ENCODE assay signal across 23 cellular contexts in the genomic region with DNA sequence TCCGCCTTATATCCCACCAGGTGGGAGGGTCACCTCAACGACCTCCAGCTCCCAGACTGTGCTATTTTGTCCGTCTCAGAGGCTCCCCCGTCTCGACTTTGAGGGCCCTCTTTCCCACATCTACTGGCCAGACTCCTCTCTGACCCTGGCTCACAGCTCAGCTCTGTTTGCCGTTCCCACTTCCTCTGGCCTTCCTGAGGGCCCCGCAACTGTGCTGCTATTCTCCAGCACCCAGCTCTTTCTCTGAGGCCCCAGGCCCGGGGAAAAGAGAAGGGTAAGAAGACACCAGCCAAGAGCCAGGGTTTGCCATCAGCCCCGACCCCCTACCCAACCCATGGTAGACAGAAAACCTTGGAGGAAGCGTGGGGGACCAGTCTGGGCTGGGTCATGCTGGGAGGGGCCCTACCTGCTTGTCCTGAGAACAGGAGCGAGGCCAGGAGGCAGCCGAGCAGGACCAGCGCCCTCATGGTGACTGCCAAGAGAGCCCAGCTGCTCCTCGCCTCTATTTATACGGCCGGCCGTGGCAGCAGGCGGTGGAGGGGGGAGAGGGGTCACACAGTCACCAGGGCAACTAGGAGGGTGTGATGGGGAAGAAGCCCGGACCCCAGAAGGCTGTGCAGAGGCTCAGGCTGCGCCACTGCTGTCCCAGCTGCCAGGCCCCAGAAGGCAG. TPM values are rescaled to one million over a fixed set of nuclear protein-coding genes. Genes with fewer than 3 reads are reported as not detected.
A peak's percentile ranks its signal among the peaks of the same experiment; 100 is the strongest.
DNase-seq lines count a peak whose midpoint lies in the region; ATAC-seq and TF ChIP-seq lines count a peak whose summit lies in the region.
"Had no signal": no experiment of that assay in that cellular context is flagged by ENCODE, and none has a peak within 500 bp of the region (broad histone marks: within the 10 kb centered on the region; RNA-seq: fewer than 3 reads in every experiment).

Gene SRL, minus strand, starts transcription at position 480 of the 670 bp plus-strand sequence. Its CDS starts 13 bp downstream, at position 467.

- H3K27ac ChIP-seq in SJCRH30 (peak within 1 kb of the TSS; percentile 66), neuronal stem cell (replicated peaks; ENCODE audit: low read length) (no peak within 1 kb of the TSS), mammary epithelial cell (ENCODE audit: insufficient read depth, low read depth, low read length) (no peak within 1 kb of the TSS)
- H3K27ac ChIP-seq: HL-60, thoracic aorta had no signal

- H3K4me2 ChIP-seq in neuronal stem cell (ENCODE audit: insufficient read depth, low read length, poor library complexity, severe bottlenecking), result no peak within 1 kb of the TSS
- no peak within 1 kb of the TSS for H3K4me2 ChIP-seq in mammary epithelial cell (ENCODE audit: insufficient read depth, low read depth, low read length)

- no peak within 1 kb of the TSS for H4K91ac ChIP-seq in neuronal stem cell (ENCODE audit: low read depth, low read length, poor library complexity)

- H2BK120ac ChIP-seq in neuronal stem cell (ENCODE audit: low read depth, low read length), result no peak within 1 kb of the TSS

- in situ Hi-C loops in mammary epithelial cell (cut with MboI; ENCODE audit: low sequenced_read_pairs in 2 of 2), result no loop called here

- peak within 1 kb of the TSS; percentile 60 for H3K18ac ChIP-seq in neuronal stem cell (ENCODE audit: low read length)

- H3K23ac ChIP-seq in neuronal stem cell (ENCODE audit: low read depth, low read length, poor library complexity), result peak within 1 kb of the TSS; percentile 45

- peak; percentile 67 for DNase-seq in NCI-H1092 treated with DMSO at 0.1 percent for 48 hours (lab: John Stamatoyannopoulos, UW)
- peak; percentile 80 to 81 for DNase-seq in SJCRH30
- no peak for DNase-seq in left cardiac atrium
- no peak for DNase-seq in neuronal stem cell (ENCODE audit: low spot score)
- no peak for DNase-seq in stimulated activated CD4-positive, alpha-beta T cell treated with anti-CD3 and anti-CD28 coated beads, Interleukin-4, amount 100 ng/mL, for 1 hour
- DNase-seq in Ammon's horn (ENCODE audit: low spot score), result no peak
- no peak for DNase-seq in mammary epithelial cell
- DNase-seq: activated CD4-positive, alpha-beta T cell treated with anti-CD3 and anti-CD28 coated beads, Interleukin-2, amount 10 ng/mL, durations not matched to agents 24 days and 14 days; activated effector memory CD4-positive, alpha-beta T cell treated with Interleukin-2 at 50 U/mL for 16 hours; amygdala; CD4-positive, alpha-beta memory T cell; DMS79; HFFc6; IMR-90; islet precursor cell; NCI-H2227 treated with DMSO at 0.1 percent for 48 hours; RPMI8226; stimulated activated CD4-positive, alpha-beta T cell treated with anti-CD3 and anti-CD28 coated beads, Interleukin-15, amount 100 ng/mL, for 24 hours had no signal

- peak within 1 kb of the TSS; percentile 25 for H2AK5ac ChIP-seq in neuronal stem cell (ENCODE audit: low read depth, low read length)

- ATAC-seq in left cardiac atrium (peak; percentile 21 to 33), GM21717 (IDR thresholded peaks at IDR 0.05; ENCODE audit: unreplicated experiment) (no peak)
- ATAC-seq: stimulated activated effector memory CD8-positive, alpha-beta T cell treated with anti-CD3 and anti-CD28 coated beads, Interleukin-12 subunit alpha, Interleukin-12 subunit beta, amount 100 ng/mL, for 72 hours had no signal

- no peak for TF ChIP-seq CTCF in mammary epithelial cell (conservative IDR thresholded peaks at IDR 0.05 in 1 of 2, IDR thresholded peaks at IDR 0.05 in 1 of 2; ENCODE audit: extremely low read depth in 1 of 2, insufficient read depth in 1 of 2, low read depth in 1 of 2, low read length in 2 of 2)

- H3K14ac ChIP-seq in neuronal stem cell (ENCODE audit: low read length), result peak within 1 kb of the TSS; percentile 78

- no CpG with 5 or more reads among the region's 20 CpGs for WGBS in neuronal stem cell (ENCODE audit: extremely low coverage in 2 of 2, insufficient read length in 2 of 2, insufficient replicate concordance in 1 of 2), 2 donors
- 87% methylated on average over 10 of the region's 20 CpGs for WGBS in mammary epithelial cell (ENCODE audit: low coverage, missing lambda C conversion rate)

- peak within 1 kb of the TSS; percentile 81 for H2AFZ ChIP-seq in neuronal stem cell (ENCODE audit: low read length)
- no peak within 1 kb of the TSS for H2AFZ ChIP-seq in mammary epithelial cell (ENCODE audit: low read depth, low read length)

- no peaks in the 10 kb centered on the region for H3K79me2 ChIP-seq in mammary epithelial cell (ENCODE audit: insufficient read depth, low read length)

- no peak within 1 kb of the TSS for H3K4ac ChIP-seq in neuronal stem cell (ENCODE audit: low read length)

- CTCF ChIA-PET in mammary epithelial cell (lab: Charles Lee; ENCODE audit: low non-redundant PET), result no interaction called here

- intact Hi-C loops in left cardiac atrium (cut with DNase I) (no loop called here), mammary epithelial cell (cut with micrococcal nuclease) (no loop called here)

- no peaks in the 10 kb centered on the region for H3K27me3 ChIP-seq in SJCRH30
- peaks cover 0 to 6% (median 0%) of the 10 kb centered on the region in 3 experiments for H3K27me3 ChIP-seq in neuronal stem cell (ENCODE audit: control insufficient read depth in 3 of 3, insufficient read depth in 3 of 3, low read depth in 1 of 3, low read length in 3 of 3)
- H3K27me3 ChIP-seq in mammary epithelial cell (ENCODE audit: insufficient read depth, low read length), result no peaks in the 10 kb centered on the region

- BruUV-seq in mammary epithelial cell (replicated peaks; lab: Mats Ljungman, UMichigan), result no TSS peak

- no peaks in the 10 kb centered on the region for H4K20me1 ChIP-seq in mammary epithelial cell (ENCODE audit: insufficient read depth, low read length)

- no peaks in the 10 kb centered on the region for H3K36me3 ChIP-seq in SJCRH30
- no peaks in the 10 kb centered on the region for H3K36me3 ChIP-seq in neuronal stem cell (replicated peaks in 1 of 2; ENCODE audit: control insufficient read depth in 2 of 2, insufficient read depth in 2 of 2, low read length in 2 of 2)
- no peaks in the 10 kb centered on the region for H3K36me3 ChIP-seq in mammary epithelial cell (ENCODE audit: insufficient read depth, low read length)
- H3K36me3 ChIP-seq: thoracic aorta had no signal

- H3K4me3 ChIP-seq in SJCRH30 (peak within 1 kb of the TSS; percentile 61), neuronal stem cell (ENCODE audit: low read length in 2 of 2) (no peak within 1 kb of the TSS), mammary epithelial cell (replicated peaks in 1 of 3; ENCODE audit: insufficient read depth in 1 of 3, low read depth in 2 of 3, low read length in 3 of 3) (no peak within 1 kb of the TSS)
- H3K4me3 ChIP-seq: thoracic aorta had no signal

- H3K4me1 ChIP-seq in SJCRH30, result peaks cover 37% of the 10 kb centered on the region
- peaks cover 8 to 11% of the 10 kb centered on the region in 2 donors for H3K4me1 ChIP-seq in neuronal stem cell (ENCODE audit: control insufficient read depth in 2 of 2, insufficient read depth in 1 of 2, low read depth in 1 of 2, low read length in 2 of 2)
- no peaks in the 10 kb centered on the region for H3K4me1 ChIP-seq in mammary epithelial cell (ENCODE audit: insufficient read depth, low read length)

- dilution Hi-C loops in mammary epithelial cell (cut with HindIII; ENCODE audit: low sequenced_read_pairs), result no loop called here

- H3K9ac ChIP-seq in neuronal stem cell (ENCODE audit: low read depth, low read length, poor library complexity), result no peak within 1 kb of the TSS
- H3K9ac ChIP-seq in mammary epithelial cell (ENCODE audit: insufficient read depth, low read length), result no peak within 1 kb of the TSS

- no peak within 1 kb of the TSS for H4K8ac ChIP-seq in neuronal stem cell (ENCODE audit: low read depth, low read length)

- 0 out of 2 replicates have a peak, but pooled peaks cover 5% of the 10 kb centered on the region for H3K9me3 ChIP-seq in SJCRH30 (replicated peaks)
- H3K9me3 ChIP-seq in neuronal stem cell (replicated peaks in 1 of 2; ENCODE audit: control insufficient read depth in 2 of 2, insufficient read depth in 1 of 2, low read depth in 1 of 2, low read length in 2 of 2), result peaks cover 2% of the 10 kb centered on the region in 2 donors
- no peaks in the 10 kb centered on the region for H3K9me3 ChIP-seq in mammary epithelial cell (replicated peaks; ENCODE audit: insufficient read depth, low read length)
- H3K9me3 ChIP-seq: thoracic aorta had no signal

- no peak within 1 kb of the TSS for H2BK5ac ChIP-seq in neuronal stem cell (ENCODE audit: low read length)

- H2BK15ac ChIP-seq in neuronal stem cell (ENCODE audit: low read length), result peak within 1 kb of the TSS; percentile 60

- H3K79me1 ChIP-seq in neuronal stem cell (ENCODE audit: low read depth, low read length), result no peaks in the 10 kb centered on the region

- no peak within 1 kb of the TSS for H2BK12ac ChIP-seq in neuronal stem cell (ENCODE audit: low read length)

RNA-seq across cellular contexts. Expression of gene SRL, which starts in this region (rescaled TPM):
- 68.3 and 71.0 TPM in 2 replicates for total RNA-seq in SJCRH30 (2014; rRNA removed; shearing (Covaris generic))
- total RNA-seq in left cardiac atrium (100 to 1,000 TPM; 302 to 359 TPM), mammary epithelial cell (under 1 TPM in 1 of 2 donors, not detected in 1; under 0.01 TPM)
- polyA plus RNA-seq in neuronal stem cell (2013, experiment 1 of 2), result 0.04 TPM
- polyA plus RNA-seq in neuronal stem cell (2013, experiment 2 of 2), result 0.04 TPM
- polyA plus RNA-seq in mammary epithelial cell, result not detected
- polyA minus RNA-seq in mammary epithelial cell, result not detected
- total RNA-seq: activated CD4-positive, alpha-beta T cell treated with anti-CD3 and anti-CD28 coated beads, Interleukin-2, amount 10 ng/mL, durations not matched to agents 24 days and 14 days; CD4-positive, alpha-beta memory T cell; HFFc6; MCF 10A had no signal
- polyA plus RNA-seq: CD4-positive, alpha-beta memory T cell had no signal

Comparison
In these comparisons a context has a peak if more than half of its experiments do, and no peak if none do; other contexts are left out.
1. RNA of gene SRL (total RNA-seq): 302 to 359 TPM in left cardiac atrium and 68.3 to 71.0 TPM in SJCRH30; under 0.01 TPM in mammary epithelial cell; every median in the first group is over 10 times any median in the second.
2. DNase-seq: peak in NCI-H1092 treated with DMSO at 0.1 percent for 48 hours (single experiment) and SJCRH30 (2 of 2); none in left cardiac atrium (single experiment), neuronal stem cell (single experiment), stimulated activated CD4-positive, alpha-beta T cell treated with anti-CD3 and anti-CD28 coated beads, Interleukin-4, amount 100 ng/mL, for 1 hour (single experiment), Ammon's horn (single experiment) and mammary epithelial cell (single experiment).